ENCODE assay signal across 22 cellular contexts in the genomic region with DNA sequence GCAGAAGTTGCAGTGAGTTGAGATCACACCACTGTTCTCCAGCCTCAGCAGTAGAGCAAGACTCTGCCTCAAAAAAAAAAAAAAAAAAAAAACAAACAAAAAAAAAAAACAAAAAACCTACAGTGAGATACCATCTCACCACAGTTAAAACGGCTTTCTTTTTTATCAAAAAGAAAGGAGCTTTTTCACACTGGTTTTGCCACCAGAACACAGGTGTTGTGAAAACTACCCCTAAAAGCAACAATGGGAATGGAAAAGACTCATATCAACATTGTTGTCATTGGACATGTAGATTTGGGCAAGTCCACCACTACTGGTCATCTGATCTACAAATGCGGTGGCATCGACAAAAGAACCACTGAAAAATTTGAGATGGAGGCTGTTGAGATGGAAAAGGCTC. TPM values are rescaled to one million over a fixed set of nuclear protein-coding genes. Genes with fewer than 3 reads are reported as not detected.
"Had no signal": no experiment of that assay in that cellular context is flagged by ENCODE, and none has a peak within 500 bp of the region (broad histone marks: within the 10 kb centered on the region; RNA-seq: fewer than 3 reads in every experiment).

No MANE protein-coding gene starts in this region.

- H3K4me1 Mint-ChIP-seq: endodermal cell had no signal

- DNase-seq: activated CD4-positive, alpha-beta T cell treated with anti-CD3 and anti-CD28 coated beads, Interleukin-2, amount 50 U/mL, for 48 hours; activated naive CD4-positive, alpha-beta T cell; activated naive CD8-positive, alpha-beta T cell treated with anti-CD3 and anti-CD28 coated beads, Interleukin-2, amount 10 ng/mL, durations not matched to agents 7 days and 5 days; amniotic stem cell; cerebellar nuclear complex; endodermal cell; esophagus squamous epithelium; gastrocnemius medialis; head of caudate nucleus; hypothalamus; left ventricle myocardium superior; mammary epithelial cell; nephron progenitor cell; pancreas; right cardiac atrium; stimulated activated CD4-positive, alpha-beta T cell treated with anti-CD3 and anti-CD28 coated beads, Interleukin-4, amount 100 ng/mL, for 24 hours; stimulated activated naive CD4-positive, alpha-beta T cell treated with Interleukin-2 at 50 U/mL for 16 hours; upper lobe of right lung had no signal

- H3K36me3 ChIP-seq: esophagus squamous epithelium, gastrocnemius medialis, pancreas, thoracic aorta, upper lobe of right lung had no signal

- H3K27ac ChIP-seq: coronary artery, esophagus squamous epithelium, gastrocnemius medialis, pancreas, thoracic aorta, upper lobe of right lung had no signal

- H3K27ac Mint-ChIP-seq: activated naive CD8-positive, alpha-beta T cell treated with anti-CD3 and anti-CD28 coated beads, Interleukin-2, amount 10 ng/mL, durations not matched to agents 7 days and 5 days; endodermal cell; mesothelial cell of epicardium; nephron progenitor cell had no signal

- H3K9me3 ChIP-seq: esophagus squamous epithelium, gastrocnemius medialis, pancreas, thoracic aorta, upper lobe of right lung had no signal

- H3K9me3 Mint-ChIP-seq: endodermal cell had no signal

- ATAC-seq: gastrocnemius medialis, left ventricle myocardium superior, pancreas, right cardiac atrium, upper lobe of right lung had no signal

- H3K4me3 Mint-ChIP-seq: activated naive CD8-positive, alpha-beta T cell treated with anti-CD3 and anti-CD28 coated beads, Interleukin-2, amount 10 ng/mL, durations not matched to agents 7 days and 5 days; endodermal cell; mesothelial cell of epicardium; nephron progenitor cell had no signal

- H3K36me3 Mint-ChIP-seq: mesothelial cell of epicardium had no signal

RNA-seq across cellular contexts. Expression of a gene that starts 28.8 kb away (rescaled TPM):
- total RNA-seq: gastrocnemius medialis, left ventricle myocardium superior, mammary epithelial cell, mesothelial cell of epicardium, pancreas, pulmonary artery endothelial cell, right cardiac atrium, thoracic aorta, upper lobe of right lung had no signal
